ENCODE assay signal across 14 cellular contexts in the genomic region with DNA sequence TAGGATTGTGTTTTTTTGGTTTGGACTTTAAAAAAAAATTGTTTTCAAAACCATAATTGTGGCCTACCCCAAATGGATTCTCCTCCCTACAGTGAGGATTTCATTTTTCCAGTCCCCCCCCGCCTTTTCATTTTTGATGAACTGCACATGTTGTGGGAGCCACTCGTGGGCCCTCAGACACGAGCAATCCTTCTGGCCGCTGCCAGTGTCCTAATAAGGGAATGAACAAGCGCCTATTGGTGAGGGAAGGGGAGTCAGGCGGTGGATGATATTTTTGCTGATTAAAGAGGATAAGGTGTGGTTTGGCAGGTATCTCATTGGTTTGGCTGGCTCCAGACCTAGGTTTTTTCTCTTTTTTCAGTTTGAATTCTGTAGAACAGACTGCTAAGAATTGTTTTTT.
A peak's percentile ranks its signal among the peaks of the same experiment; 100 is the strongest.
DNase-seq lines count a peak whose midpoint lies in the region; ATAC-seq, FAIRE-seq and TF ChIP-seq lines count a peak whose summit lies in the region.
"Had no signal": no experiment of that assay in that cellular context is flagged by ENCODE, and none has a peak within 500 bp of the region (broad histone marks: within the 10 kb centered on the region; RNA-seq: fewer than 3 reads in every experiment).

No MANE protein-coding gene starts in this region.

- no peak overlapping the region for H2AK9ac ChIP-seq in IMR-90 (replicated peaks; ENCODE audit: low read depth, low read length, poor library complexity)

- DNase-seq in IMR-90 (no peak), chondrocyte (ENCODE audit: low spot score) (no peak), HepG2 (ENCODE audit: low spot score) (no peak), sciatic nerve (ENCODE audit: low spot score) (peak; percentile 67), lower lobe of right lung (no peak), MM.1S (no peak)
- no peak for DNase-seq in T-helper 2 cell treated with Interferon-gamma antibody and Interleukin-4, amounts not matched to agents 5 μg/mL and 100 μg/mL, for 36 hours (ENCODE audit: low spot score)
- DNase-seq: gastrocnemius medialis, NCI-H748 treated with DMSO at 0.1 percent for 48 hours had no signal

- H3K18ac ChIP-seq in IMR-90 (ENCODE audit: low read depth, low read length): no peak overlapping the region

- H3K56ac ChIP-seq in IMR-90 (ENCODE audit: extremely low read depth, insufficient read depth, low read length): no peak overlapping the region

- no peak overlapping the region for H3K14ac ChIP-seq in IMR-90 (replicated peaks; ENCODE audit: low read depth, low read length)

- H3K27ac Mint-ChIP-seq in chondrocyte (ENCODE audit: unreplicated experiment): peak overlapping the region; percentile 81
- H3K27ac Mint-ChIP-seq in T-helper 2 cell treated with Interferon-gamma antibody and Interleukin-4, amounts not matched to agents 5 μg/mL and 100 μg/mL, for 36 hours: no peak overlapping the region
- H3K27ac Mint-ChIP-seq: activated naive CD4-positive, alpha-beta T cell treated with anti-CD3 and anti-CD28 coated beads for 36 hours; progenitor cell of endocrine pancreas had no signal

- H3K9me3 ChIP-seq in IMR-90 (ENCODE audit: control insufficient read depth, insufficient read depth, low read length) (no peaks in the 10 kb centered on the region), HepG2 (ENCODE audit: low read length) (no peaks in the 10 kb centered on the region), lower lobe of right lung (no peaks in the 10 kb centered on the region), MM.1S (replicated peaks; ENCODE audit: insufficient read depth, low read length) (no peaks in the 10 kb centered on the region)
- H3K9me3 ChIP-seq: gastrocnemius medialis had no signal

- no peak overlapping the region for H2BK15ac ChIP-seq in IMR-90 (ENCODE audit: low read depth, low read length)

- no peak overlapping the region for H2BK20ac ChIP-seq in IMR-90 (ENCODE audit: low read depth, low read length)

- no peak for FAIRE-seq in HepG2 (lab: Jason Lieb, UNC)

- TF ChIP-seq RAD21 in IMR-90 (IDR thresholded peaks at IDR 0.05; ENCODE audit: low read length) (no peak), HepG2 (CRISPR knock-in tag; IDR thresholded peaks at IDR 0.05) (no peak)

- in situ Hi-C loops in IMR-90 (cut with MboI; ENCODE audit: low sequenced_read_pairs) (no loop called here), HepG2 (cut with HindIII; ENCODE audit: extremely low pct_ligation_motif_present, low pct_unique_long_range_greater_than_20kb) (no loop called here)

- H3K23ac ChIP-seq in IMR-90 (ENCODE audit: low read depth, low read length): no peak overlapping the region

- BruUV-seq in IMR-90 (replicated peaks; lab: Mats Ljungman, UMichigan) (no TSS peak), HepG2 (replicated peaks; lab: Mats Ljungman, UMichigan) (no TSS peak)

- peaks cover 44 to 92% of the 10 kb centered on the region in 2 experiments for H3K79me1 ChIP-seq in IMR-90 (ENCODE audit: low read depth in 1 of 2, low read length in 2 of 2)

- H3K9ac ChIP-seq in IMR-90 (ENCODE audit: low read depth, low read length) (no peak overlapping the region), HepG2 (ENCODE audit: insufficient read depth, low read depth, low read length) (no peak overlapping the region), MM.1S (ENCODE audit: low read length) (no peak overlapping the region)

- no CpG with 5 or more reads among the region's 6 CpGs for WGBS in IMR-90 (ENCODE audit: extremely low coverage in 2 of 2, insufficient read length in 1 of 2), 2 experiments
- 82% methylated on average over 6 of the region's 6 CpGs for WGBS in HepG2 (ENCODE audit: low lambda C conversion rate)

- H3K27ac ChIP-seq in IMR-90 (ENCODE audit: insufficient read depth, low read length) (peak overlapping the region; percentile 7; the same call in 1 of the 2 replicates), HepG2 (ENCODE audit: extremely low read length, insufficient read depth, low read length) (no peak overlapping the region), lower lobe of right lung (no peak overlapping the region), MM.1S (ENCODE audit: low read length) (no peak overlapping the region)
- H3K27ac ChIP-seq: cardiac muscle cell, gastrocnemius medialis, WERI-Rb-1 had no signal

- dilution Hi-C loops in IMR-90 (cut with HindIII; ENCODE audit: low sequenced_read_pairs, unreplicated experiment): no loop called here

- no peak overlapping the region for H3K4ac ChIP-seq in IMR-90 (ENCODE audit: low read depth, low read length)

- H3K79me2 ChIP-seq in HepG2 (ENCODE audit: insufficient read depth, low read length) (peaks cover 96% of the 10 kb centered on the region), MM.1S (ENCODE audit: low read length) (no peaks in the 10 kb centered on the region)

- H3K4me2 ChIP-seq in IMR-90 (ENCODE audit: low read depth, low read length): no peak overlapping the region
- H3K4me2 ChIP-seq in HepG2 (ENCODE audit: low read depth, low read length): no peak overlapping the region
- no peak overlapping the region for H3K4me2 ChIP-seq in MM.1S (ENCODE audit: low read depth, low read length)

- H3K4me3 ChIP-seq in IMR-90 (ENCODE audit: insufficient read depth, low read depth, low read length) (no peak overlapping the region), HepG2 (replicated peaks in 1 of 3; ENCODE audit: insufficient read depth in 1 of 3, low read depth in 2 of 3, low read length in 3 of 3) (no peak overlapping the region), lower lobe of right lung (no peak overlapping the region), MM.1S (ENCODE audit: low read length) (no peak overlapping the region)
- H3K4me3 ChIP-seq: cardiac muscle cell, gastrocnemius medialis had no signal

- no peaks in the 10 kb centered on the region for H3K9me3 Mint-ChIP-seq in chondrocyte (ENCODE audit: low read depth)
- no peaks in the 10 kb centered on the region for H3K9me3 Mint-ChIP-seq in T-helper 2 cell treated with Interferon-gamma antibody and Interleukin-4, amounts not matched to agents 5 μg/mL and 100 μg/mL, for 36 hours
- H3K9me3 Mint-ChIP-seq: activated naive CD4-positive, alpha-beta T cell treated with anti-CD3 and anti-CD28 coated beads for 36 hours had no signal

- H3K4me3 Mint-ChIP-seq in chondrocyte (ENCODE audit: unreplicated experiment): no peak overlapping the region
- H3K4me3 Mint-ChIP-seq in T-helper 2 cell treated with Interferon-gamma antibody and Interleukin-4, amounts not matched to agents 5 μg/mL and 100 μg/mL, for 36 hours: no peak overlapping the region
- H3K4me3 Mint-ChIP-seq: activated naive CD4-positive, alpha-beta T cell treated with anti-CD3 and anti-CD28 coated beads for 36 hours had no signal

- H4K20me1 ChIP-seq in IMR-90 (ENCODE audit: insufficient read depth, low read length) (peaks cover 86% of the 10 kb centered on the region), HepG2 (ENCODE audit: insufficient read depth, low read length) (no peaks in the 10 kb centered on the region), MM.1S (ENCODE audit: insufficient read depth, low read length) (no peaks in the 10 kb centered on the region)

- peaks cover 94% of the 10 kb centered on the region for H3K4me1 Mint-ChIP-seq in chondrocyte (ENCODE audit: low read depth)
- peaks cover 17% of the 10 kb centered on the region for H3K4me1 Mint-ChIP-seq in T-helper 2 cell treated with Interferon-gamma antibody and Interleukin-4, amounts not matched to agents 5 μg/mL and 100 μg/mL, for 36 hours (ENCODE audit: low read depth)

- no peak overlapping the region for H2BK120ac ChIP-seq in IMR-90 (ENCODE audit: low read depth, low read length)

- POLR2A ChIA-PET in IMR-90 (lab: Charles Lee; ENCODE audit: unreplicated experiment) (no interaction called here), HepG2 (lab: Yijun Ruan, JAX) (no interaction called here)

- CTCF ChIA-PET in IMR-90 (lab: Yijun Ruan, JAX) (no interaction called here), HepG2 (lab: Yijun Ruan, JAX; ENCODE audit: low intra/inter-chr PET ratio, low total read pairs) (no interaction called here)

- H2BK5ac ChIP-seq in IMR-90 (ENCODE audit: low read depth, low read length, poor library complexity, severe bottlenecking): peak overlapping the region; percentile 3

- no peak overlapping the region for H4K8ac ChIP-seq in IMR-90 (ENCODE audit: low read depth in 2 of 2, low read length in 2 of 2)

- intact Hi-C loops in IMR-90 (cut with micrococcal nuclease) (no loop called here), HepG2 (cut with micrococcal nuclease; ENCODE audit: unreplicated experiment) (no loop called here), sciatic nerve (cut with DNase I) (no loop called here), lower lobe of right lung (cut with DNase I) (no loop called here)

- H4K5ac ChIP-seq in IMR-90 (ENCODE audit: low read depth, low read length): no peak overlapping the region

- H3K4me1 ChIP-seq in IMR-90 (ENCODE audit: control insufficient read depth, insufficient read depth, low read length) (peaks cover 22% of the 10 kb centered on the region), HepG2 (ENCODE audit: insufficient read depth, low read length) (peaks cover 71% of the 10 kb centered on the region), lower lobe of right lung (peaks cover 18% of the 10 kb centered on the region), MM.1S (ENCODE audit: low read length) (peaks cover 15% of the 10 kb centered on the region)

- ATAC-seq in IMR-90 (ENCODE audit: low read depth) (no peak), HepG2 (no peak), sciatic nerve (peak; percentile 85), GM21737 (IDR thresholded peaks at IDR 0.05; ENCODE audit: unreplicated experiment) (no peak), lower lobe of right lung (no peak)
- ATAC-seq: gastrocnemius medialis had no signal

- no peak overlapping the region for H4K91ac ChIP-seq in IMR-90 (ENCODE audit: insufficient read depth, low read depth, low read length)

- H3K36me3 ChIP-seq in IMR-90 (ENCODE audit: control insufficient read depth, insufficient read depth, low read length): peaks cover 12% of the 10 kb centered on the region
- 0 out of 5 replicates have a peak, but pooled peaks cover 0 to 5% of the 10 kb centered on the region in 2 experiments for H3K36me3 ChIP-seq in HepG2 (replicated peaks in 1 of 2; ENCODE audit: control insufficient read depth in 1 of 2, insufficient read depth in 2 of 2, low read length in 2 of 2)
- no peaks in the 10 kb centered on the region for H3K36me3 ChIP-seq in lower lobe of right lung
- no peaks in the 10 kb centered on the region for H3K36me3 ChIP-seq in MM.1S (replicated peaks; ENCODE audit: insufficient read depth, low read length)
- H3K36me3 ChIP-seq: cardiac muscle cell, gastrocnemius medialis, WERI-Rb-1 had no signal

- peaks cover 40% of the 10 kb centered on the region for H3K36me3 Mint-ChIP-seq in chondrocyte (ENCODE audit: low read depth)
- H3K36me3 Mint-ChIP-seq in T-helper 2 cell treated with Interferon-gamma antibody and Interleukin-4, amounts not matched to agents 5 μg/mL and 100 μg/mL, for 36 hours (ENCODE audit: low read depth): no peaks in the 10 kb centered on the region

- no peaks in the 10 kb centered on the region for H3K9me2 ChIP-seq in MM.1S (replicated peaks; ENCODE audit: insufficient read depth, low read length)

- H3K9me1 ChIP-seq in IMR-90 (ENCODE audit: insufficient read depth, low read length): peaks cover 26% of the 10 kb centered on the region

- TF ChIP-seq EP300 in HepG2 (IDR thresholded peaks at IDR 0.05; ENCODE audit: low read depth in 2 of 2, low read length in 2 of 2): no peak
- no peak for TF ChIP-seq EP300 in HepG2 (CRISPR knock-in tag; IDR thresholded peaks at IDR 0.05; ENCODE audit: borderline replicate concordance)

- H3K27me3 ChIP-seq in IMR-90 (ENCODE audit: control insufficient read depth, insufficient read depth, low read length) (no peaks in the 10 kb centered on the region), HepG2 (ENCODE audit: control insufficient read depth in 1 of 2, insufficient read depth in 2 of 2, low read length in 2 of 2) (no peaks in the 10 kb centered on the region), lower lobe of right lung (ENCODE audit: low read depth) (no peaks in the 10 kb centered on the region), MM.1S (replicated peaks; ENCODE audit: insufficient read depth, low read length) (peaks cover 3% of the 10 kb centered on the region; the same call in 1 of the 2 replicates)
- H3K27me3 ChIP-seq: cardiac muscle cell, gastrocnemius medialis had no signal

- no peak for TF ChIP-seq CTCF in IMR-90 (conservative IDR thresholded peaks at IDR 0.05; ENCODE audit: low read depth, low read length)
- TF ChIP-seq CTCF in chondrocyte (IDR thresholded peaks at IDR 0.05): no peak
- TF ChIP-seq CTCF in HepG2 (CRISPR knock-in tag; IDR thresholded peaks at IDR 0.05): no peak
- TF ChIP-seq CTCF in lower lobe of right lung (IDR thresholded peaks at IDR 0.05): no peak
- TF ChIP-seq CTCF in MM.1S (IDR thresholded peaks at IDR 0.05; ENCODE audit: low read length): no peak

- H3F3A ChIP-seq in MM.1S (ENCODE audit: insufficient read depth, low read length): peaks cover 5% of the 10 kb centered on the region; the same call in 1 of the 2 replicates

- TF ChIP-seq POLR2A in IMR-90 (IDR thresholded peaks at IDR 0.05; ENCODE audit: low read depth, low read length) (no peak), HepG2 (IDR thresholded peaks at IDR 0.05; ENCODE audit: insufficient read depth in 1 of 2, low read depth in 2 of 2, low read length in 2 of 2) (no peak)

- no peak overlapping the region for H2AK5ac ChIP-seq in IMR-90 (ENCODE audit: low read depth, low read length)

- H2AFZ ChIP-seq in IMR-90 (replicated peaks; ENCODE audit: low read length, poor library complexity) (no peak overlapping the region), HepG2 (ENCODE audit: low read length) (no peak overlapping the region), MM.1S (ENCODE audit: low read length) (no peak overlapping the region)

- H3K27me3 Mint-ChIP-seq in chondrocyte (ENCODE audit: low read depth): no peaks in the 10 kb centered on the region
- no peaks in the 10 kb centered on the region for H3K27me3 Mint-ChIP-seq in T-helper 2 cell treated with Interferon-gamma antibody and Interleukin-4, amounts not matched to agents 5 μg/mL and 100 μg/mL, for 36 hours (ENCODE audit: low read depth)
- H3K27me3 Mint-ChIP-seq: progenitor cell of endocrine pancreas had no signal
